In the genomic region with DNA sequence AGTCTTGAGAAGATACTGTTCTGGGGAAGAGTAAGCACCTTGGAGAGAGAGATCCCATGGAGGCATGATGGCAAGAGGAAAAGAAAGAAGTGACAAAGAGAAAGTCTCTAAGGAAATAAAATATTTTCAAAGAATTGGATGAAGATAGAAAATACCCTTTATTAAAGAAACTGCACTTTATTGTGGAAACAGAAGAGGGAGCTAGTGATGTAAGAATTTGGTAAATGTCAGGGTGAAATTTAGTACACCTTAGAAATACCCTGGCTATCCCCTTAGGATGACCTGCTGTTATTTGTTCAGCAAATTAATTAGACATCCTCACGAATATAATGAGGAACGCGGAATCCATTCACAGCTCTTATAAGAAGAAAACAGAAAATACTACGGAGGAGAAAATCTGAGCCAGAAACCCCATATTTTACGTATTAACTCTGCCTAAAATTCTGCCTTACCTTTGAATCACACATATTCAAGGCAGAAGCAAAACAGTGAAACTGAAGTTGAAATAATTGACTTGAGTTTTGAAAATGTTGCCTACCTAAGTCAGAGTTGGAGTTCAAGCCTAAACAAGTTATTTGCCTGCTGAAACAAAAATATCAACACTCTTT, we compare ENCODE assay signal across 10 cellular contexts.
DNase-seq lines count a peak whose midpoint lies in the region; ATAC-seq and TF ChIP-seq lines count a peak whose summit lies in the region.
"Had no signal": no experiment of that assay in that cellular context is flagged by ENCODE, and none has a peak within 500 bp of the region (broad histone marks: within the 10 kb centered on the region; RNA-seq: fewer than 3 reads in every experiment).

No MANE protein-coding gene starts in this region.

- H3K9ac ChIP-seq in KMS-11: no peak overlapping the region

- in situ Hi-C loops in astrocyte of the spinal cord (cut with HindIII; ENCODE audit: low sequenced_read_pairs): no loop called here

- no peak overlapping the region for H3K27ac ChIP-seq in KMS-11
- H3K27ac ChIP-seq in lower lobe of right lung: no peak overlapping the region

- DNase-seq in EL: peak; percentile 16
- DNase-seq in astrocyte of the spinal cord (ENCODE audit: low read depth, low spot score): peak; percentile 31
- DNase-seq in lower lobe of right lung: no peak
- DNase-seq in cerebellum (ENCODE audit: low spot score): no peak
- DNase-seq in DMS153 (lab: John Stamatoyannopoulos, UW): no peak
- DNase-seq in NCI-H2029 (lab: John Stamatoyannopoulos, UW): no peak
- DNase-seq: hypothalamus, T-helper 9 cell had no signal

- no peak overlapping the region for H2AFZ ChIP-seq in KMS-11 (ENCODE audit: low read depth)

- H3K4me2 ChIP-seq in KMS-11: no peak overlapping the region

- no peaks in the 10 kb centered on the region for H3K9me3 ChIP-seq in lower lobe of right lung

- no peaks in the 10 kb centered on the region for H4K20me1 ChIP-seq in KMS-11 (ENCODE audit: insufficient read depth)

- no peak for ATAC-seq in lower lobe of right lung
- no peak for ATAC-seq in HG02885 (IDR thresholded peaks at IDR 0.05; ENCODE audit: poor library complexity, unreplicated experiment)

- TF ChIP-seq CTCF in KMS-11 (conservative IDR thresholded peaks at IDR 0.05; ENCODE audit: low read depth, low read length): peak; percentile 67
- TF ChIP-seq CTCF in astrocyte of the spinal cord (IDR thresholded peaks at IDR 0.05; ENCODE audit: low read depth, low read length): peak; percentile 48
- peak; percentile 18 for TF ChIP-seq CTCF in lower lobe of right lung (IDR thresholded peaks at IDR 0.05)

- no peaks in the 10 kb centered on the region for H3K36me3 ChIP-seq in KMS-11 (ENCODE audit: insufficient read depth)
- no peaks in the 10 kb centered on the region for H3K36me3 ChIP-seq in lower lobe of right lung

- H3K27me3 ChIP-seq in KMS-11 (ENCODE audit: insufficient read depth, low read depth) (no peaks in the 10 kb centered on the region), lower lobe of right lung (ENCODE audit: low read depth) (no peaks in the 10 kb centered on the region)

- no peaks in the 10 kb centered on the region for H3K4me1 ChIP-seq in KMS-11 (ENCODE audit: low read depth, poor library complexity, severe bottlenecking)
- H3K4me1 ChIP-seq in lower lobe of right lung: no peaks in the 10 kb centered on the region

- no peaks in the 10 kb centered on the region for H3K79me2 ChIP-seq in KMS-11 (ENCODE audit: insufficient read depth, low read depth)

- intact Hi-C loops in lower lobe of right lung (cut with DNase I): no loop called here

- H3K4me3 ChIP-seq in KMS-11 (IDR thresholded peaks at IDR 0.05; ENCODE audit: insufficient read depth, low read depth, low read length) (no peak overlapping the region), astrocyte of the spinal cord (ENCODE audit: low read depth, low read length) (no peak overlapping the region), lower lobe of right lung (no peak overlapping the region)

Comparison
In these comparisons a context has a peak if more than half of its experiments do, and no peak if none do; other contexts are left out.
1. DNase-seq: peak in EL (single experiment) and astrocyte of the spinal cord (single experiment); none in lower lobe of right lung (single experiment), cerebellum (single experiment), DMS153 (single experiment) and NCI-H2029 (single experiment).
2. Peak in every context shown above with its lines, with median percentiles within 50 percentile points of each other: CTCF ChIP-seq.